1 cellular context compared by ENCODE assay signal in the genomic region with DNA sequence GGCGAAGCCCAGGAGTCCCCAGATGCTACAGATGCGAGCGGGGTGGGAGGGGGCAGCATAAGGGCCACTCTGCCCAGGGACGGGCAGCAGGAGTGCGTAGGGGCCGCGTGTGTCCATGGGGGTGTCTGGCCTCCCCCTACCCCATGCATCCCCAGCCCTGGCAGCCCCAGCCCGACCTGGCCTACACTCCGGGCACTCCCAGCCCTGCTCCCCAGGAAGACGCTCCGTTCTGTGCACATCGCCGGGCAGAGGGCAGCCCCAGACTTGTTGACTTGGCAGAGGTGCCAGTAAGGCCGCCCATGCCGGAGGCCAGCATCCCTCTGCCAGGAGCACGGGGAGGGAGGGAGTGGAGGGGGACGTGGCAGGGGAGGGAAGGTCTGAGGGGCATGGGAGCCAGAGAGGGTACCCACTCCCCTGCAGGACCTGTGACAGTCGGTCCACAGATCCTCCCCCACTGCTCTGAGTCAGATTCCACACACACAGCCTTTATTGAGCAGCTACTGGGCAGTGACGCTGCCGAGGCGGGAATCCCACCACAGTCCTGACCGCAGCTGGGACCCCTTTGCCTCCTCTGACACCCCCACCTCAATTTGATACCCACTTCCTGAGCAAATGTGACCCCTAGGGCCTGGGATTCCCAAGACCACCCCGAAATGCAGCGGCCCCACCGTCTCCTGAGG.
TF ChIP-seq lines count a peak whose summit lies in the region.

No MANE protein-coding gene starts in this region.

TF ChIP-seq in IMR-90, 13 proteins besides CTCF, POLR2A, EP300 and RAD21:
- no peak for TF ChIP-seq MAZ (IDR thresholded peaks at IDR 0.05; ENCODE audit: borderline replicate concordance, low read depth, low read length)
- no peak for TF ChIP-seq NFE2L2 (IDR thresholded peaks at IDR 0.05; ENCODE audit: low read depth, low read length)
- TF ChIP-seq RFX5 (IDR thresholded peaks at IDR 0.05; ENCODE audit: low read depth, low read length) = no peak
- TF ChIP-seq MXI1 (IDR thresholded peaks at IDR 0.05; ENCODE audit: borderline replicate concordance, low read depth, low read length) = no peak
- no peak for TF ChIP-seq SMC3 (IDR thresholded peaks at IDR 0.05; ENCODE audit: low read depth, low read length)
- TF ChIP-seq BHLHE40 (IDR thresholded peaks at IDR 0.05; ENCODE audit: low read depth, low read length) = no peak
- no peak for TF ChIP-seq MAFK (IDR thresholded peaks at IDR 0.05; ENCODE audit: low read depth, low read length)
- no peak for TF ChIP-seq FOS (IDR thresholded peaks at IDR 0.05; ENCODE audit: low read depth, low read length)
- TF ChIP-seq RCOR1 (IDR thresholded peaks at IDR 0.05; ENCODE audit: insufficient replicate concordance, low read length) = no peak
- TF ChIP-seq CEBPB (IDR thresholded peaks at IDR 0.05; ENCODE audit: low read depth, low read length) = no peak
- no peak for TF ChIP-seq CHD1 (IDR thresholded peaks at IDR 0.05; ENCODE audit: low read depth, low read length)
- TF ChIP-seq, protein P1, sequence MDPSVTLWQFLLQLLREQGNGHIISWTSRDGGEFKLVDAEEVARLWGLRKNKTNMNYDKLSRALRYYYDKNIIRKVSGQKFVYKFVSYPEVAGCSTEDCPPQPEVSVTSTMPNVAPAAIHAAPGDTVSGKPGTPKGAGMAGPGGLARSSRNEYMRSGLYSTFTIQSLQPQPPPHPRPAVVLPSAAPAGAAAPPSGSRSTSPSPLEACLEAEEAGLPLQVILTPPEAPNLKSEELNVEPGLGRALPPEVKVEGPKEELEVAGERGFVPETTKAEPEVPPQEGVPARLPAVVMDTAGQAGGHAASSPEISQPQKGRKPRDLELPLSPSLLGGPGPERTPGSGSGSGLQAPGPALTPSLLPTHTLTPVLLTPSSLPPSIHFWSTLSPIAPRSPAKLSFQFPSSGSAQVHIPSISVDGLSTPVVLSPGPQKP (IDR thresholded peaks at IDR 0.05; ENCODE audit: borderline replicate concordance, low read depth, low read length) = no peak
- TF ChIP-seq, protein P2, sequence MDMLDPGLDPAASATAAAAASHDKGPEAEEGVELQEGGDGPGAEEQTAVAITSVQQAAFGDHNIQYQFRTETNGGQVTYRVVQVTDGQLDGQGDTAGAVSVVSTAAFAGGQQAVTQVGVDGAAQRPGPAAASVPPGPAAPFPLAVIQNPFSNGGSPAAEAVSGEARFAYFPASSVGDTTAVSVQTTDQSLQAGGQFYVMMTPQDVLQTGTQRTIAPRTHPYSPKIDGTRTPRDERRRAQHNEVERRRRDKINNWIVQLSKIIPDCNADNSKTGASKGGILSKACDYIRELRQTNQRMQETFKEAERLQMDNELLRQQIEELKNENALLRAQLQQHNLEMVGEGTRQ (IDR thresholded peaks at IDR 0.05; ENCODE audit: low read depth, low read length) = no peak
